Comparison of ENCODE assay signal across 24 cellular contexts in the genomic region with DNA sequence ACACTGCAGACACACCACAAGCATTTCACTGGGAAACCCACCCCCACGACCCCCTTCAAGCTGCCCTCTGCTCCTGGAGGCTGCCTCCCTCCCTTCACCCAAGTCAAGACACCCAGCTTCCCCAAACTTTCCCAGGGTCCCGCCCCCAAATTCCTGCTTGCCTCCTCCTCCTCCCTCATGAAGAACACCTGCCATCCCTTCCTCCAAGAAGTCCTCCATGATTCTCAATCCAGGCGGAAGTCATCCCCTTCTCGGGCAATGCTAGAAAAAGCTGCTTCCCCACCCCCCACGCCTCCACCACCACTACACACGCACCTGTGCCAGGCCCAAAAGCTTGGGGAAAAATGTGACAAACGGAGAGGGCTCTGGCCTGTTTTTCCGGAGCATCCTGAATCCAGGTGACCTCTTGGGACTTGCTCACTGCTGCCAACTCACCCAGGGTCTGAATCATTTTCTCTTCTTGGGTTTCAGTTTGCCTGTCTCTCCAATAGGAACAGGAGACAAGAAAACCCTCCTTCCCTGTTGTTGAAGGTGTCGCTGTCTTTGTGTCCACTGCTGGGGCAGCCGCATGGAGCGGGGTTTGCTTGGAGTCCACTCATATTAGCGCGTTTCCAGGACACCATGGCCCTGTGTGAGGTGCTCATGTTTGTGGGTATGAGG.
DNase-seq lines count a peak whose midpoint lies in the region; ATAC-seq and TF ChIP-seq lines count a peak whose summit lies in the region.
"Had no signal": no experiment of that assay in that cellular context is flagged by ENCODE, and none has a peak within 500 bp of the region (broad histone marks: within the 10 kb centered on the region; RNA-seq: fewer than 3 reads in every experiment).

No MANE protein-coding gene starts in this region.

- H3K9me3 ChIP-seq in left ventricle myocardium inferior (replicated peaks) = no peaks in the 10 kb centered on the region
- H3K9me3 ChIP-seq: adrenal gland, gastrocnemius medialis, neutrophil, stomach, upper lobe of right lung had no signal

- TF ChIP-seq CTCF in left ventricle myocardium inferior (IDR thresholded peaks at IDR 0.05; ENCODE audit: borderline replicate concordance) (no peak), RWPE1 (conservative IDR thresholded peaks at IDR 0.05; ENCODE audit: low read depth) (no peak), fibroblast of mammary gland (conservative IDR thresholded peaks at IDR 0.05; ENCODE audit: control insufficient read depth, insufficient read depth, low read depth, low read length) (no peak)

- no peak for ATAC-seq in Right ventricle myocardium inferior
- ATAC-seq: gastrocnemius medialis, left lobe of liver, upper lobe of right lung had no signal

- H3K4me3 ChIP-seq in left ventricle myocardium inferior = no peak overlapping the region
- H3K4me3 ChIP-seq in fibroblast of mammary gland (ENCODE audit: control insufficient read depth, low read depth, low read length) = no peak overlapping the region
- no peak overlapping the region for H3K4me3 ChIP-seq in skin epidermis
- H3K4me3 ChIP-seq: adrenal gland, gastrocnemius medialis, stomach, upper lobe of right lung had no signal

- no peaks in the 10 kb centered on the region for H3K36me3 ChIP-seq in left ventricle myocardium inferior
- H3K36me3 ChIP-seq: adrenal gland, gastrocnemius medialis, neutrophil, stomach, upper lobe of right lung, WERI-Rb-1 had no signal

- DNase-seq in Right ventricle myocardium inferior (ENCODE audit: missing footprints) = peak; percentile 22
- no peak for DNase-seq in left ventricle myocardium inferior
- DNase-seq in RWPE1 (ENCODE audit: low spot score) = no peak
- DNase-seq in fibroblast of mammary gland (ENCODE audit: low read depth) = peak; percentile 41
- no peak for DNase-seq in NCI-H2029 (lab: John Stamatoyannopoulos, UW)
- DNase-seq in iPS-NIHi7 (ENCODE audit: extremely low spot score) = no peak
- DNase-seq in activated CD4-positive, alpha-beta T cell treated with anti-CD3 and anti-CD28 coated beads, Interleukin-2, amount 10 ng/mL, durations not matched to agents 24 days and 14 days = no peak
- DNase-seq: activated CD4-positive, alpha-beta T cell treated with anti-CD3 and anti-CD28 coated beads, Interleukin-2, amount 50 U/mL, for 48 hours; activated gamma-delta T cell; adrenal gland; C1 segment of cervical spinal cord; dermis blood vessel endothelial cell; gastrocnemius medialis; NCI-H1694; NCI-H774; OCI-M1; stimulated activated CD4-positive, alpha-beta T cell treated with anti-CD3 and anti-CD28 coated beads, Interleukin-4, amount 100 ng/mL, for 24 hours; stomach; T-helper 2 cell; upper lobe of right lung; WERI-Rb-1 had no signal

- no peaks in the 10 kb centered on the region for H3K36me3 Mint-ChIP-seq in activated CD4-positive, alpha-beta T cell treated with anti-CD3 and anti-CD28 coated beads, Interleukin-2, amount 10 ng/mL, durations not matched to agents 24 days and 14 days (ENCODE audit: low read depth)

- H3K9me3 Mint-ChIP-seq in activated CD4-positive, alpha-beta T cell treated with anti-CD3 and anti-CD28 coated beads, Interleukin-2, amount 10 ng/mL, durations not matched to agents 24 days and 14 days = no peaks in the 10 kb centered on the region

- peaks cover 9% of the 10 kb centered on the region for H3K27me3 Mint-ChIP-seq in activated CD4-positive, alpha-beta T cell treated with anti-CD3 and anti-CD28 coated beads, Interleukin-2, amount 10 ng/mL, durations not matched to agents 24 days and 14 days

- POLR2A ChIA-PET in RWPE1 (lab: Yijun Ruan, JAX; ENCODE audit: low non-redundant PET) = no interaction called here

- intact Hi-C loops in Right ventricle myocardium inferior (cut with DNase I) = no loop called here
- intact Hi-C loops in left ventricle myocardium inferior (cut with micrococcal nuclease) = no loop called here
- intact Hi-C loops in activated CD4-positive, alpha-beta T cell treated with anti-CD3 and anti-CD28 coated beads, Interleukin-2, amount 10 ng/mL, durations not matched to agents 24 days and 14 days (cut with micrococcal nuclease) = no loop called here

- no peaks in the 10 kb centered on the region for H3K4me1 ChIP-seq in left ventricle myocardium inferior
- H3K4me1 ChIP-seq: adrenal gland, gastrocnemius medialis had no signal

- H3K4me3 Mint-ChIP-seq in activated CD4-positive, alpha-beta T cell treated with anti-CD3 and anti-CD28 coated beads, Interleukin-2, amount 10 ng/mL, durations not matched to agents 24 days and 14 days = no peak overlapping the region

- no peaks in the 10 kb centered on the region for H3K4me1 Mint-ChIP-seq in activated CD4-positive, alpha-beta T cell treated with anti-CD3 and anti-CD28 coated beads, Interleukin-2, amount 10 ng/mL, durations not matched to agents 24 days and 14 days

- no peak overlapping the region for H3K27ac Mint-ChIP-seq in activated CD4-positive, alpha-beta T cell treated with anti-CD3 and anti-CD28 coated beads, Interleukin-2, amount 10 ng/mL, durations not matched to agents 24 days and 14 days

- H3K27ac ChIP-seq in left ventricle myocardium inferior (replicated peaks) = no peak overlapping the region
- peak overlapping the region; percentile 100 for H3K27ac ChIP-seq in RWPE1
- H3K27ac ChIP-seq in skin epidermis = peak overlapping the region in 15 of 21 experiments; percentile 1 to 92 (median 54)
- H3K27ac ChIP-seq: adrenal gland, gastrocnemius medialis, neutrophil, stomach, upper lobe of right lung, WERI-Rb-1 had no signal

- CTCF ChIA-PET in RWPE1 (lab: Yijun Ruan, JAX) = interaction anchor here (0.8 kb wide), 1 partner anchor 45 kb away, joined by 3 read pairs; no protein-coding TSS in a partner anchor

- peaks cover 88% of the 10 kb centered on the region for H3K27me3 ChIP-seq in left ventricle myocardium inferior (ENCODE audit: low read depth)
- H3K27me3 ChIP-seq: adrenal gland, upper lobe of right lung had no signal

Comparison
In these comparisons a context has a peak if more than half of its experiments do, and no peak if none do; other contexts are left out.
1. DNase-seq: peak in Right ventricle myocardium inferior (single experiment) and fibroblast of mammary gland (single experiment); none in left ventricle myocardium inferior (single experiment), RWPE1 (single experiment), NCI-H2029 (single experiment), iPS-NIHi7 (single experiment) and activated CD4-positive, alpha-beta T cell treated with anti-CD3 and anti-CD28 coated beads, Interleukin-2, amount 10 ng/mL, durations not matched to agents 24 days and 14 days (single experiment).